Comparison of ENCODE assay signal across 22 cellular contexts in the genomic region with DNA sequence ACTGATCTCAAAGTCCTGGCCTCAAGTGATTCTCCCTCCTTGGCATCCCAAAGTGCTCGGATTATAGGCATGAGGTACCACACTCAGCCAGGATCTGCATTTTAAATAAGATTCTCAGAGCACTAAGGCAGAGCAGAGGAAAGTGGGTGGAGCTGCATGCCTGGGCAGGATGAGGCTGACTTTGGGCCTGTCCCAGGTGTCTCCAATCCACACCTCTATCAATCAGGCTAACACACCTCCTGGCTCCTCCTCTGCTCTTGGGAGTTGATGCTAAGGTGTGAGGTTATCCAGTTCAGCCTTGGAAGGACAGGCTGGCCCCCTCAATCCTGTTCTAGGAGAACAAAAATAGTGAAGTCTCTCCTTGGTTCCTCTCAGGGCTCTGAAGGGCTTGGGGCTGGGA. TPM values are rescaled to one million over a fixed set of nuclear protein-coding genes. Genes with fewer than 3 reads are reported as not detected.
DNase-seq lines count a peak whose midpoint lies in the region; ATAC-seq, FAIRE-seq and TF ChIP-seq lines count a peak whose summit lies in the region.
"Had no signal": no experiment of that assay in that cellular context is flagged by ENCODE, and none has a peak within 500 bp of the region (broad histone marks: within the 10 kb centered on the region; RNA-seq: fewer than 3 reads in every experiment).

No MANE protein-coding gene starts in this region.

- DNase-seq in A549 (ENCODE audit: low read depth in 1 of 2, low spot score in 1 of 2) (no peak), H7 (peak; percentile 66), coronary artery (ENCODE audit: low spot score) (no peak), mesendoderm (peak; percentile 68), GOT3 (lab: John Stamatoyannopoulos, UW) (no peak), NCI-H1048 (lab: John Stamatoyannopoulos, UW) (no peak)
- no peak for DNase-seq in activated naive CD4-positive, alpha-beta T cell treated with anti-CD3 and anti-CD28 coated beads, Interleukin-2, amount 10 ng/mL, durations not matched to agents 7 days and 5 days
- DNase-seq: activated CD4-positive, alpha-beta T cell treated with anti-CD3 and anti-CD28 coated beads, Interleukin-2, amount 10 ng/mL, durations not matched to agents 7 days and 5 days; activated naive CD4-positive, alpha-beta T cell; activated T-cell treated with anti-CD3 and anti-CD28 coated beads for 4 hours; DMS79; effector memory CD4-positive, alpha-beta T cell; hypothalamus; KG1; left colon; NCI-H1092; NCI-H2029; retina; stimulated activated CD4-positive, alpha-beta T cell treated with anti-CD3 and anti-CD28 coated beads, Interleukin-12 subunit alpha, Interleukin-12 subunit beta, amount 100 ng/mL, for 4 hours; stimulated activated CD8-positive, alpha-beta memory T cell treated with anti-CD3 and anti-CD28 coated beads, Interleukin-4, amount 100 ng/mL, for 48 hours; substantia nigra had no signal

- peak overlapping the region; percentile 33 to 41; a peak in 4 of 6 replicates for H3K27ac ChIP-seq in A549
- H3K27ac ChIP-seq in coronary artery, result peak overlapping the region; percentile 18 to 40
- no peak overlapping the region for H3K27ac ChIP-seq in mesendoderm (ENCODE audit: low read depth, low read length)

- peaks cover 7% of the 10 kb centered on the region for H3K4me1 Mint-ChIP-seq in activated naive CD4-positive, alpha-beta T cell treated with anti-CD3 and anti-CD28 coated beads, Interleukin-2, amount 10 ng/mL, durations not matched to agents 7 days and 5 days

- H3K27me3 ChIP-seq in H7 (ENCODE audit: control insufficient read depth, insufficient read depth, low read length) (no peaks in the 10 kb centered on the region), mesendoderm (ENCODE audit: insufficient read depth, low read length, poor library complexity) (no peaks in the 10 kb centered on the region)

- H3K4me3 ChIP-seq in A549 (no peak overlapping the region), H7 (ENCODE audit: insufficient read depth, low read depth, low read length) (no peak overlapping the region), coronary artery (no peak overlapping the region), mesendoderm (ENCODE audit: low read length) (no peak overlapping the region)

- no peaks in the 10 kb centered on the region for H3K79me2 ChIP-seq in mesendoderm (ENCODE audit: control insufficient read depth, insufficient read depth, low read length)

- TF ChIP-seq RAD21 in A549 (conservative IDR thresholded peaks at IDR 0.05 in 1 of 2, IDR thresholded peaks at IDR 0.05 in 1 of 2), result no peak

- no peak for FAIRE-seq in A549 (lab: Jason Lieb, UNC)

- no peak overlapping the region for H4K5ac ChIP-seq in mesendoderm (ENCODE audit: low read length)

- TF ChIP-seq POLR2A in A549 (IDR thresholded peaks at IDR 0.05; ENCODE audit: low read length), result no peak

- H3K27ac Mint-ChIP-seq in activated naive CD4-positive, alpha-beta T cell treated with anti-CD3 and anti-CD28 coated beads, Interleukin-2, amount 10 ng/mL, durations not matched to agents 7 days and 5 days, result no peak overlapping the region
- H3K27ac Mint-ChIP-seq: activated CD4-positive, alpha-beta T cell treated with anti-CD3 and anti-CD28 coated beads, Interleukin-2, amount 10 ng/mL, durations not matched to agents 7 days and 5 days had no signal

- H3K36me3 ChIP-seq in H7 (replicated peaks; ENCODE audit: control insufficient read depth, insufficient read depth, low read length), result no peaks in the 10 kb centered on the region
- H3K36me3 ChIP-seq in mesendoderm (ENCODE audit: control insufficient read depth, insufficient read depth, low read length), result no peaks in the 10 kb centered on the region

- no peak overlapping the region for H3K4ac ChIP-seq in mesendoderm (ENCODE audit: low read depth, low read length)

- CTCF ChIA-PET in A549 (lab: Yijun Ruan, JAX), result interaction anchor here (1.0 to 13.9 kb wide), 7 partner anchors 10 to 504 kb away, joined by 4 to 179 read pairs (median 56); no protein-coding TSS in a partner anchor
- CTCF ChIA-PET in activated naive CD4-positive, alpha-beta T cell treated with anti-CD3 and anti-CD28 coated beads, Interleukin-2, amount 10 ng/mL, durations not matched to agents 7 days and 5 days (lab: Charles Lee), result interaction anchor here (1.0 to 1.5 kb wide), 3 partner anchors 101 to 263 kb away, joined by 3 to 6 read pairs (median 3); no protein-coding TSS in a partner anchor

- TF ChIP-seq CTCF in A549 (IDR thresholded peaks at IDR 0.05), result no peak
- TF ChIP-seq CTCF in coronary artery (IDR thresholded peaks at IDR 0.05), result no peak

- ATAC-seq in A549 (no peak), HG02938 (IDR thresholded peaks at IDR 0.05; ENCODE audit: unreplicated experiment) (no peak)
- ATAC-seq: left colon had no signal

- H2BK120ac ChIP-seq in mesendoderm (ENCODE audit: low read depth, low read length), result no peak overlapping the region

- H3K4me1 ChIP-seq in A549 (peaks cover 40% of the 10 kb centered on the region), mesendoderm (ENCODE audit: control insufficient read depth, low read depth, low read length) (no peaks in the 10 kb centered on the region)

- H3K79me1 ChIP-seq in mesendoderm (ENCODE audit: low read length), result no peaks in the 10 kb centered on the region

- H2BK15ac ChIP-seq in mesendoderm (replicated peaks; ENCODE audit: low read depth), result no peak overlapping the region

- no peaks in the 10 kb centered on the region for H3K9me3 ChIP-seq in A549

- no peak overlapping the region for H4K8ac ChIP-seq in mesendoderm (ENCODE audit: low read depth, low read length)

- H3K9ac ChIP-seq in mesendoderm (ENCODE audit: low read length), result no peak overlapping the region

- no peak overlapping the region for H3K18ac ChIP-seq in mesendoderm (ENCODE audit: low read length)

- no peaks in the 10 kb centered on the region for H3K9me3 Mint-ChIP-seq in activated naive CD4-positive, alpha-beta T cell treated with anti-CD3 and anti-CD28 coated beads, Interleukin-2, amount 10 ng/mL, durations not matched to agents 7 days and 5 days
- H3K9me3 Mint-ChIP-seq: activated CD4-positive, alpha-beta T cell treated with anti-CD3 and anti-CD28 coated beads, Interleukin-2, amount 10 ng/mL, durations not matched to agents 7 days and 5 days had no signal

- H3K23ac ChIP-seq in mesendoderm (ENCODE audit: low read length), result no peak overlapping the region

- H2BK5ac ChIP-seq in mesendoderm (ENCODE audit: low read length), result no peak overlapping the region

- no peaks in the 10 kb centered on the region for H3K36me3 Mint-ChIP-seq in activated naive CD4-positive, alpha-beta T cell treated with anti-CD3 and anti-CD28 coated beads, Interleukin-2, amount 10 ng/mL, durations not matched to agents 7 days and 5 days

- no peak overlapping the region for H3K56ac ChIP-seq in mesendoderm (ENCODE audit: low read length)

- POLR2A ChIA-PET in A549 (lab: Yijun Ruan, JAX), result interaction anchor here (0.6 kb wide), 1 partner anchor 66 kb away, joined by 3 read pairs; no protein-coding TSS in a partner anchor

- peaks cover 48% of the 10 kb centered on the region for H3K27me3 Mint-ChIP-seq in activated naive CD4-positive, alpha-beta T cell treated with anti-CD3 and anti-CD28 coated beads, Interleukin-2, amount 10 ng/mL, durations not matched to agents 7 days and 5 days

- TF ChIP-seq EP300 in A549 (IDR thresholded peaks at IDR 0.05), result no peak

- 100% methylated on average over 1 of the region's 1 CpG for WGBS in A549 (ENCODE audit: missing lambda C conversion rate)
- WGBS in mesendoderm (ENCODE audit: extremely low coverage, insufficient coverage, low lambda C conversion rate), result no CpG with 5 or more reads among the region's 1 CpG

- H3K4me3 Mint-ChIP-seq in activated naive CD4-positive, alpha-beta T cell treated with anti-CD3 and anti-CD28 coated beads, Interleukin-2, amount 10 ng/mL, durations not matched to agents 7 days and 5 days, result no peak overlapping the region
- H3K4me3 Mint-ChIP-seq: activated CD4-positive, alpha-beta T cell treated with anti-CD3 and anti-CD28 coated beads, Interleukin-2, amount 10 ng/mL, durations not matched to agents 7 days and 5 days had no signal

- no peak overlapping the region for H2AK5ac ChIP-seq in mesendoderm (ENCODE audit: low read length)

- no peak overlapping the region for H3K4me2 ChIP-seq in A549
- H3K4me2 ChIP-seq in mesendoderm (ENCODE audit: low read length), result no peak overlapping the region

TF ChIP-seq in A549, 52 proteins besides CTCF, POLR2A, EP300 and RAD21:
- TF ChIP-seq CHD4 (IDR thresholded peaks at IDR 0.05; ENCODE audit: borderline replicate concordance) (no peak), HMGXB4 (CRISPR knock-in tag; IDR thresholded peaks at IDR 0.05; ENCODE audit: borderline replicate concordance) (no peak), EHMT2 (IDR thresholded peaks at IDR 0.05; ENCODE audit: low read depth) (no peak), KDM5A (IDR thresholded peaks at IDR 0.05) (no peak)

RNA-seq across cellular contexts. Expression of gene P2RY2, which starts 30.2 kb away (rescaled TPM):
- 3.7 and 5.2 TPM in 2 replicates for polyA plus RNA-seq in A549 (2011; rRNA removed)
- 7.6 and 11.4 TPM in 2 replicates for polyA plus RNA-seq in A549 (2012; cell fraction: cytosol; rRNA removed)
- 10.3 and 15.5 TPM in 2 replicates for polyA plus RNA-seq in A549 (2012; cell fraction: nucleus; rRNA removed)
- 6.1 to 6.4 TPM (median 6.4 TPM) in 3 replicates for polyA plus RNA-seq in A549 (2017; fragmentation: RNase III; extraction: RNeasy Plus Mini Kit Qiagen cat#74134 plus additional on column Dnase treatment)
- 6.8 and 8.8 TPM in 2 replicates for polyA minus RNA-seq in A549 (2011; rRNA and poly(A)+ RNA removed)
- 0.11 and 0.35 TPM in 2 replicates for total RNA-seq in H7 (2014; rRNA removed; shearing (Covaris generic))
- polyA plus RNA-seq in mesendoderm (2013, experiment 1 of 2), result 0.69 TPM
- 0.78 TPM for polyA plus RNA-seq in mesendoderm (2013, experiment 2 of 2)
- total RNA-seq: activated CD4-positive, alpha-beta T cell treated with anti-CD3 and anti-CD28 coated beads, Interleukin-2, amount 10 ng/mL, durations not matched to agents 7 days and 5 days had no signal

RNA-seq across cellular contexts. Expression of gene FCHSD2, which starts 45.7 kb away (rescaled TPM):
- polyA plus RNA-seq in A549 (2011; rRNA removed), result 15.0 and 19.0 TPM in 2 replicates
- polyA plus RNA-seq in A549 (2012; cell fraction: cytosol; rRNA removed), result 6.6 and 7.7 TPM in 2 replicates
- polyA plus RNA-seq in A549 (2012; cell fraction: nucleus; rRNA removed), result 7.0 and 9.3 TPM in 2 replicates
- polyA plus RNA-seq in A549 (2017; fragmentation: RNase III; extraction: RNeasy Plus Mini Kit Qiagen cat#74134 plus additional on column Dnase treatment), result 9.4 to 10.5 TPM (median 10.5 TPM) in 3 replicates
- polyA minus RNA-seq in A549 (2011; rRNA and poly(A)+ RNA removed), result 8.8 and 9.8 TPM in 2 replicates
- 4.6 and 5.9 TPM in 2 replicates for total RNA-seq in H7 (2014; rRNA removed; shearing (Covaris generic))
- 4.9 TPM for polyA plus RNA-seq in mesendoderm (2013, experiment 1 of 2)
- polyA plus RNA-seq in mesendoderm (2013, experiment 2 of 2), result 5.1 TPM

Comparison
In these comparisons a context has a peak if more than half of its experiments do, and no peak if none do; other contexts are left out.
1. DNase-seq: peak in H7 (single experiment) and mesendoderm (single experiment); none in A549 (0 of 2), coronary artery (single experiment), GOT3 (single experiment), activated naive CD4-positive, alpha-beta T cell treated with anti-CD3 and anti-CD28 coated beads, Interleukin-2, amount 10 ng/mL, durations not matched to agents 7 days and 5 days (single experiment) and NCI-H1048 (single experiment).